ENCODE assay signal across 7 cellular contexts in the genomic region with DNA sequence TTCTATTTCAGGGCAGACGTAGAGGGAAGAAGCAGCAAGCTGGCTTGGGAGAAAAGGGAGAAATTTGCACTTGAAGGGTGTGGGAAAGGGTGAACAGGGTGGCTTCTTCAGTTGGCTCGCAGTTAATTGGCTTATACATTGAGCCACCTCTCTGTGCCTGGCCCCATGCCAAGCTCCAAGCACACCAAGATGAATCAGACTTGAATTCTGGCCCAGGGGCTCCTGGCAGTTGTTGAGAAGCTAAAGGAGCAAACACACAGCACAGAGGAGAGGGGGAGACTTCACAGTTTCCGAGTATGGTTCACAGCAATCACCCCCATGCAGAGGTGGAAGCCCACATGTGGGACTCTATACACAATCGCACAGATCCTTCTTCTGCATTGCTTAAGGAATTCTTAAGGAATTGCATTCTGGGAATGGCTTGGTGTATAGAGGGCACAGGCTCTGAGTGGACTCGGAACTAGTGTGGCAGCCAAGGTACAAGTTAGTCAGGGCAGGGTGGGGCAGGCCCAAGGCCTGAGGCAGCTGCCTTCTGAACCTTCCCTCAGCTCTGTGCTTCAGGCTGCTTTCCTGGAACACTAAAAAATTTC. TPM values are rescaled to one million over a fixed set of nuclear protein-coding genes. Genes with fewer than 3 reads are reported as not detected.
DNase-seq lines count a peak whose midpoint lies in the region; ATAC-seq lines count a peak whose summit lies in the region.

No MANE protein-coding gene starts in this region.

- ATAC-seq in GM21576 (IDR thresholded peaks at IDR 0.05; ENCODE audit: unreplicated experiment), result no peak

- H3K27ac ChIP-seq in mesendoderm (ENCODE audit: low read depth, low read length), result no peak overlapping the region

- no peaks in the 10 kb centered on the region for H3K36me3 ChIP-seq in mesendoderm (ENCODE audit: control insufficient read depth, insufficient read depth, low read length)

- no peak overlapping the region for H2BK120ac ChIP-seq in mesendoderm (ENCODE audit: low read depth, low read length)

- WGBS in mesendoderm (ENCODE audit: extremely low coverage, insufficient coverage, low lambda C conversion rate), result no CpG with 5 or more reads among the region's 5 CpGs

- H4K5ac ChIP-seq in mesendoderm (ENCODE audit: low read length), result no peak overlapping the region

- no peak overlapping the region for H3K4me3 ChIP-seq in mesendoderm (ENCODE audit: low read length)

- POLR2A ChIA-PET in activated CD4-positive, alpha-beta memory T cell treated with anti-CD3 and anti-CD28 coated beads, Interleukin-2, amount 10 ng/mL, durations not matched to agents 7 days and 5 days (lab: Charles Lee), result interaction anchor here (0.8 to 18.0 kb wide), 11 partner anchors 6 to 126 kb away, joined by 3 to 305 read pairs (median 11); partner anchors contain the start of genes EOGT and TMF1

- H3K56ac ChIP-seq in mesendoderm (ENCODE audit: low read length), result peak overlapping the region; percentile 70

- peak overlapping the region; percentile 98 for H3K27ac Mint-ChIP-seq in activated CD4-positive, alpha-beta memory T cell treated with anti-CD3 and anti-CD28 coated beads, Interleukin-2, amount 10 ng/mL, durations not matched to agents 7 days and 5 days

- H3K4me2 ChIP-seq in mesendoderm (ENCODE audit: low read length), result peak overlapping the region; percentile 76

- CTCF ChIA-PET in activated CD4-positive, alpha-beta memory T cell treated with anti-CD3 and anti-CD28 coated beads, Interleukin-2, amount 10 ng/mL, durations not matched to agents 7 days and 5 days (lab: Charles Lee), result interaction anchor here (0.7 to 3.4 kb wide), 6 partner anchors 8 to 137 kb away, joined by 3 to 17 read pairs (median 10); partner anchors contain the start of gene TMF1

- no peaks in the 10 kb centered on the region for H3K79me2 ChIP-seq in mesendoderm (ENCODE audit: control insufficient read depth, insufficient read depth, low read length)

- no peaks in the 10 kb centered on the region for H3K9me3 Mint-ChIP-seq in activated CD4-positive, alpha-beta memory T cell treated with anti-CD3 and anti-CD28 coated beads, Interleukin-2, amount 10 ng/mL, durations not matched to agents 7 days and 5 days

- H3K4me3 Mint-ChIP-seq in activated CD4-positive, alpha-beta memory T cell treated with anti-CD3 and anti-CD28 coated beads, Interleukin-2, amount 10 ng/mL, durations not matched to agents 7 days and 5 days, result peak overlapping the region; percentile 91

- H3K4ac ChIP-seq in mesendoderm (ENCODE audit: low read depth, low read length), result no peak overlapping the region

- H4K8ac ChIP-seq in mesendoderm (ENCODE audit: low read depth, low read length), result no peak overlapping the region

- no peaks in the 10 kb centered on the region for H3K27me3 ChIP-seq in mesendoderm (ENCODE audit: insufficient read depth, low read length, poor library complexity)

- H2BK15ac ChIP-seq in mesendoderm (replicated peaks; ENCODE audit: low read depth), result no peak overlapping the region

- H3K4me1 Mint-ChIP-seq in activated CD4-positive, alpha-beta memory T cell treated with anti-CD3 and anti-CD28 coated beads, Interleukin-2, amount 10 ng/mL, durations not matched to agents 7 days and 5 days, result peaks cover 65% of the 10 kb centered on the region

- H2BK5ac ChIP-seq in mesendoderm (ENCODE audit: low read length), result no peak overlapping the region

- H3K18ac ChIP-seq in mesendoderm (ENCODE audit: low read length), result no peak overlapping the region

- H2AK5ac ChIP-seq in mesendoderm (ENCODE audit: low read length), result no peak overlapping the region

- no peaks in the 10 kb centered on the region for H3K27me3 Mint-ChIP-seq in activated CD4-positive, alpha-beta memory T cell treated with anti-CD3 and anti-CD28 coated beads, Interleukin-2, amount 10 ng/mL, durations not matched to agents 7 days and 5 days

- peaks cover 9% of the 10 kb centered on the region for H3K4me1 ChIP-seq in mesendoderm (ENCODE audit: control insufficient read depth, low read depth, low read length)

- H3K23ac ChIP-seq in mesendoderm (ENCODE audit: low read length), result no peak overlapping the region

- H3K36me3 Mint-ChIP-seq in activated CD4-positive, alpha-beta memory T cell treated with anti-CD3 and anti-CD28 coated beads, Interleukin-2, amount 10 ng/mL, durations not matched to agents 7 days and 5 days (ENCODE audit: low read depth), result peaks cover 51% of the 10 kb centered on the region

- DNase-seq in H4 (ENCODE audit: low spot score) (peak; percentile 75), NCI-H748 treated with DMSO at 0.1 percent for 48 hours (lab: John Stamatoyannopoulos, UW) (peak; percentile 25), mesendoderm (no peak)
- peak; percentile 70 for DNase-seq in activated CD4-positive, alpha-beta memory T cell treated with anti-CD3 and anti-CD28 coated beads, Interleukin-2, amount 10 ng/mL, durations not matched to agents 7 days and 5 days
- DNase-seq in effector CD4-positive, alpha-beta T cell, result peak; percentile 64
- DNase-seq in stimulated activated CD4-positive, alpha-beta T cell treated with anti-CD3 and anti-CD28 coated beads, TNF-alpha, amount 100 ng/mL, for 4 hours (ENCODE audit: low read depth in 3 of 3), result peak; percentile 60 to 68 (median 65)

- no peaks in the 10 kb centered on the region for H3K79me1 ChIP-seq in mesendoderm (ENCODE audit: low read length)

- peak overlapping the region; percentile 80 for H3K9ac ChIP-seq in mesendoderm (ENCODE audit: low read length)

RNA-seq across cellular contexts. Expression of gene ARL6IP5, which starts 1.5 kb away (rescaled TPM):
- total RNA-seq in H4 (2014; rRNA removed; shearing (Covaris generic)), result 34.3 and 66.8 TPM in 2 replicates
- total RNA-seq in activated CD4-positive, alpha-beta memory T cell treated with anti-CD3 and anti-CD28 coated beads, Interleukin-2, amount 10 ng/mL, durations not matched to agents 7 days and 5 days, result 100 to 1,000 TPM; 179 to 182 TPM
- polyA plus RNA-seq in mesendoderm (2013, experiment 1 of 2), result 21.1 TPM
- polyA plus RNA-seq in mesendoderm (2013, experiment 2 of 2), result 21.6 TPM

RNA-seq across cellular contexts. Expression of gene UBA3, which starts 6.1 kb away (rescaled TPM):
- total RNA-seq in H4 (2014; rRNA removed; shearing (Covaris generic)), result 35.3 and 57.5 TPM in 2 replicates
- total RNA-seq in activated CD4-positive, alpha-beta memory T cell treated with anti-CD3 and anti-CD28 coated beads, Interleukin-2, amount 10 ng/mL, durations not matched to agents 7 days and 5 days, result 10 to 100 TPM; 93.1 to 96.9 TPM
- 54.4 TPM for polyA plus RNA-seq in mesendoderm (2013, experiment 1 of 2)
- polyA plus RNA-seq in mesendoderm (2013, experiment 2 of 2), result 53.9 TPM

RNA-seq across cellular contexts. Expression of gene TMF1, which starts 34.1 kb away (rescaled TPM):
- 4.6 and 8.6 TPM in 2 replicates for total RNA-seq in H4 (2014; rRNA removed; shearing (Covaris generic))
- total RNA-seq in activated CD4-positive, alpha-beta memory T cell treated with anti-CD3 and anti-CD28 coated beads, Interleukin-2, amount 10 ng/mL, durations not matched to agents 7 days and 5 days, result 10 to 100 TPM; 57.4 to 58.0 TPM
- polyA plus RNA-seq in mesendoderm (2013, experiment 1 of 2), result 10.9 TPM
- 11.2 TPM for polyA plus RNA-seq in mesendoderm (2013, experiment 2 of 2)

RNA-seq across cellular contexts. Expression of gene LMOD3, which starts 36.2 kb away (rescaled TPM):
- total RNA-seq in H4 (2014; rRNA removed; shearing (Covaris generic)), result not detected in 2 replicates
- not detected for total RNA-seq in activated CD4-positive, alpha-beta memory T cell treated with anti-CD3 and anti-CD28 coated beads, Interleukin-2, amount 10 ng/mL, durations not matched to agents 7 days and 5 days
- not detected for polyA plus RNA-seq in mesendoderm (2013, experiment 1 of 2)
- polyA plus RNA-seq in mesendoderm (2013, experiment 2 of 2), result not detected
